In genomic region chr1:101236546-101237228, GRCh38 we compare ENCODE assay signal across 1 cellular context.
TF ChIP-seq lines count a peak whose summit lies in the region.

S1PR1 (plus strand) TSS chr1:101237019; CDS start chr1:101238985, 1,966 bp downstream.

TF ChIP-seq in GM12878, 131 proteins besides CTCF, POLR2A, EP300 and RAD21 (continued from another document):
- TF ChIP-seq, protein P1, sequence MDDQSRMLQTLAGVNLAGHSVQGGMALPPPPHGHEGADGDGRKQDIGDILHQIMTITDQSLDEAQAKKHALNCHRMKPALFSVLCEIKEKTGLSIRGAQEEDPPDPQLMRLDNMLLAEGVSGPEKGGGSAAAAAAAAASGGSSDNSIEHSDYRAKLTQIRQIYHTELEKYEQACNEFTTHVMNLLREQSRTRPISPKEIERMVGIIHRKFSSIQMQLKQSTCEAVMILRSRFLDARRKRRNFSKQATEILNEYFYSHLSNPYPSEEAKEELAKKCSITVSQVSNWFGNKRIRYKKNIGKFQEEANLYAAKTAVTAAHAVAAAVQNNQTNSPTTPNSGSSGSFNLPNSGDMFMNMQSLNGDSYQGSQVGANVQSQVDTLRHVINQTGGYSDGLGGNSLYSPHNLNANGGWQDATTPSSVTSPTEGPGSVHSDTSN (IDR thresholded peaks at IDR 0.05; ENCODE audit: insufficient replicate concordance, low read depth, low read length) = no peak
- TF ChIP-seq, protein P2, sequence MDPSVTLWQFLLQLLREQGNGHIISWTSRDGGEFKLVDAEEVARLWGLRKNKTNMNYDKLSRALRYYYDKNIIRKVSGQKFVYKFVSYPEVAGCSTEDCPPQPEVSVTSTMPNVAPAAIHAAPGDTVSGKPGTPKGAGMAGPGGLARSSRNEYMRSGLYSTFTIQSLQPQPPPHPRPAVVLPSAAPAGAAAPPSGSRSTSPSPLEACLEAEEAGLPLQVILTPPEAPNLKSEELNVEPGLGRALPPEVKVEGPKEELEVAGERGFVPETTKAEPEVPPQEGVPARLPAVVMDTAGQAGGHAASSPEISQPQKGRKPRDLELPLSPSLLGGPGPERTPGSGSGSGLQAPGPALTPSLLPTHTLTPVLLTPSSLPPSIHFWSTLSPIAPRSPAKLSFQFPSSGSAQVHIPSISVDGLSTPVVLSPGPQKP (IDR thresholded peaks at IDR 0.05; ENCODE audit: low read depth, low read length) = 0 out of 2 replicates have a peak, but pooled peaks have one; percentile 13
- peak; percentile 8; the same call in 1 of the 2 replicates for TF ChIP-seq CREM (IDR thresholded peaks at IDR 0.05; ENCODE audit: low read depth)
- no peak for TF ChIP-seq SMARCA5 (IDR thresholded peaks at IDR 0.05)
- TF ChIP-seq, protein P3, sequence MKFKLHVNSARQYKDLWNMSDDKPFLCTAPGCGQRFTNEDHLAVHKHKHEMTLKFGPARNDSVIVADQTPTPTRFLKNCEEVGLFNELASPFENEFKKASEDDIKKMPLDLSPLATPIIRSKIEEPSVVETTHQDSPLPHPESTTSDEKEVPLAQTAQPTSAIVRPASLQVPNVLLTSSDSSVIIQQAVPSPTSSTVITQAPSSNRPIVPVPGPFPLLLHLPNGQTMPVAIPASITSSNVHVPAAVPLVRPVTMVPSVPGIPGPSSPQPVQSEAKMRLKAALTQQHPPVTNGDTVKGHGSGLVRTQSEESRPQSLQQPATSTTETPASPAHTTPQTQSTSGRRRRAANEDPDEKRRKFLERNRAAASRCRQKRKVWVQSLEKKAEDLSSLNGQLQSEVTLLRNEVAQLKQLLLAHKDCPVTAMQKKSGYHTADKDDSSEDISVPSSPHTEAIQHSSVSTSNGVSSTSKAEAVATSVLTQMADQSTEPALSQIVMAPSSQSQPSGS (IDR thresholded peaks at IDR 0.05; ENCODE audit: low read length) = no peak
- TF ChIP-seq DPF2 (IDR thresholded peaks at IDR 0.05) = no peak
- 0 out of 2 replicates have a peak, but pooled peaks have one; percentile 35 for TF ChIP-seq PAX5 (IDR thresholded peaks at IDR 0.05; ENCODE audit: borderline replicate concordance, low read depth, low read length)
- no peak for TF ChIP-seq IKZF1 (conservative IDR thresholded peaks at IDR 0.05)
- peak; percentile 33; the same call in 1 of the 2 replicates for TF ChIP-seq EED (IDR thresholded peaks at IDR 0.05; ENCODE audit: low read depth)
- TF ChIP-seq TCF3 (IDR thresholded peaks at IDR 0.05; ENCODE audit: borderline replicate concordance, insufficient read depth, low read depth, low read length) = 0 out of 2 replicates have a peak, but pooled peaks have one; percentile 4
- no peak for TF ChIP-seq CHD4 (IDR thresholded peaks at IDR 0.05)
